In the genomic region with DNA sequence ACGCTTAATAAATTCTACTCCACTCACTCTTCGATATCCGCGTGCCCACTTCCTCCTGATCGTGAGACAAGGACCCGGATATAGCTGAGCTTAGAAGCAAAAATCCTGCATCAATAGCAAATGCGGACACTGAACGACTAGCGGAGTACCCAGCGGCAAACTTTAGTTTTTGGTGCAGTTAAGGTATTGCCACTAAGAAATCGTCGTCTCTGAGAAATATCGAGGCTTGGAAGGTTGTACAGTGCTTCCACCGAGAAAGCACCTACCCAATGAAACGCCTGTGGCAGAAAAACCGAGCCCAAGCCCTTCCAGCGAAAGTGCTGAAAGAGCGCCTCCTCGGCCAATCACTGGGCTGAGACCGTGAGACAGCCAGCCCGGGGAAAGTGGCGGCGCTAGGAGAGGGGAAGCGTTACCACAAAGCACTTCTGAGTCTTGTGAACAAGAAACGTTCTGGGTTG, we compare ENCODE assay signal across 8 cellular contexts. TPM values are rescaled to one million over a fixed set of nuclear protein-coding genes. Genes with fewer than 3 reads are reported as not detected.
DNase-seq lines count a peak whose midpoint lies in the region; ATAC-seq and FAIRE-seq lines count a peak whose summit lies in the region.

No MANE protein-coding gene starts in this region.

- WGBS in small intestine, 3 donors = 0 to 2% (median 1%) methylated on average over 25 of the region's 25 CpGs

- DNase-seq in GM18507 (ENCODE audit: extremely low spot score, insufficient read length, low read depth) (peak; percentile 39), NCI-H187 (lab: John Stamatoyannopoulos, UW) (peak; percentile 91 to 99), T-helper 1 cell (peak; percentile 68 to 90 (median 78)), amniotic stem cell (lab: John Stamatoyannopoulos, UW) (peak; percentile 65), small intestine (peak; percentile 73), mesenteric fat pad (ENCODE audit: low spot score) (no peak)

- FAIRE-seq in GM18507 (lab: Jason Lieb, UNC) (no peak), small intestine (lab: Jason Lieb, UNC) (no peak)

- peak; percentile 43 for ATAC-seq in HG02884 (IDR thresholded peaks at IDR 0.05; ENCODE audit: unreplicated experiment)

- no peaks in the 10 kb centered on the region for H3K36me3 ChIP-seq in iPS-15b (ENCODE audit: control insufficient read depth, insufficient read depth, low read length)
- H3K36me3 ChIP-seq in small intestine (ENCODE audit: control insufficient read depth in 2 of 2, insufficient read depth in 2 of 2, low read length in 2 of 2) = no peaks in the 10 kb centered on the region

- no peaks in the 10 kb centered on the region for H3K4me1 ChIP-seq in iPS-15b (ENCODE audit: control insufficient read depth, insufficient read depth, low read length)
- H3K4me1 ChIP-seq in small intestine (ENCODE audit: control insufficient read depth in 2 of 2, insufficient read depth in 1 of 2, low read depth in 1 of 2, low read length in 1 of 2) = no peaks in the 10 kb centered on the region

- peak overlapping the region; percentile 80 to 94 for H3K27ac ChIP-seq in small intestine (ENCODE audit: low read depth in 1 of 2, low read length in 1 of 2)

- H3K9ac ChIP-seq in iPS-15b (ENCODE audit: low read depth, low read length) = peak overlapping the region; percentile 13

- H3K4me3 ChIP-seq in iPS-15b (ENCODE audit: low read depth, low read length) (peak overlapping the region; percentile 88), small intestine (ENCODE audit: low read depth in 1 of 2, low read length in 2 of 2) (peak overlapping the region; percentile 40 to 51)

- peaks cover 84% of the 10 kb centered on the region for H3K27me3 ChIP-seq in iPS-15b (ENCODE audit: control insufficient read depth, insufficient read depth, low read length)
- peaks cover 0 to 2% of the 10 kb centered on the region in 2 donors for H3K27me3 ChIP-seq in small intestine (ENCODE audit: control insufficient read depth in 2 of 2, insufficient read depth in 2 of 2, low read length in 2 of 2)

- H3K9me3 ChIP-seq in iPS-15b (ENCODE audit: control insufficient read depth, insufficient read depth, low read length) (no peaks in the 10 kb centered on the region), small intestine (ENCODE audit: control insufficient read depth, low read depth) (no peaks in the 10 kb centered on the region)

RNA-seq across cellular contexts. Expression of a gene that starts 32.2 kb away (rescaled TPM):
- 1 to 10 TPM in 2 of 3 donors, under 1 TPM in 1; 0.67 to 5.1 (median 4.1) TPM for polyA plus RNA-seq in small intestine
- total RNA-seq in mesenteric fat pad = 2.0 TPM
